In the genomic region with DNA sequence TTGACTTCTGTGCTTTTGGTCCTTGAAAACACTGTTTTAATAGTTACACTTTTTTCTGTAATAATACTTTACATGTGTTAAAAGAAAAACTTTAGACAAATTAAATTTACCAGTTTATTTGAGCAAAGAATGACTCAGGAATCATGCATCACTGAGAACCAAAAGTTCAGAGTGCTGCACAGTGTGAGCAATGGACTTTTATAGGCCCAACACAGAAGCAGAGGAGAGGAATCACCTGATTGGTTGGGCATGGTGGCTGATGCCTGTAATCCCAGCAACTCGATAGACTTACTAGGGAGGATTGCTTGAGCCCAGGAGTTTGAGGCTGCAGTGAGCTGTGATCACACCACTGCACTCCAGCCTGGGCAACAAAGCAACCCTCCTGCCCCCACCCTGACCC, we compare ENCODE assay signal across 19 cellular contexts. TPM values are rescaled to one million over a fixed set of nuclear protein-coding genes. Genes with fewer than 3 reads are reported as not detected.
"Had no signal": no experiment of that assay in that cellular context is flagged by ENCODE, and none has a peak within 500 bp of the region (broad histone marks: within the 10 kb centered on the region; RNA-seq: fewer than 3 reads in every experiment).

No MANE protein-coding gene starts in this region.

- H3K27ac ChIP-seq: colonic mucosa, esophagus squamous epithelium, ovary, stomach, thoracic aorta, upper lobe of right lung had no signal

- DNase-seq: activated CD4-positive, alpha-beta T cell treated with anti-CD3 and anti-CD28 coated beads for 4 hours; activated CD8-positive, alpha-beta T cell treated with anti-CD3 and anti-CD28 coated beads for 36 hours; activated effector memory CD4-positive, alpha-beta T cell treated with Interleukin-2 at 50 U/mL for 16 hours; activated naive CD4-positive, alpha-beta T cell treated with anti-CD3 and anti-CD28 coated beads, Interleukin-2, amount 50 U/mL, for 16 hours; activated T-cell treated with anti-CD3 and anti-CD28 coated beads, Interleukin-2, amount 50 U/mL, for 4 hours; central memory CD4-positive, alpha-beta T cell; colonic mucosa; esophagus squamous epithelium; foreskin melanocyte; left colon; midbrain; ovary; stimulated activated CD4-positive, alpha-beta T cell treated with anti-CD3 and anti-CD28 coated beads, Interleukin-1b, Interleukin-23, amount 100 ng/mL, for 48 hours; stomach; upper lobe of right lung had no signal

- H3K4me3 Mint-ChIP-seq: activated CD8-positive, alpha-beta T cell treated with anti-CD3 and anti-CD28 coated beads for 36 hours; activated T-cell treated with anti-CD3 and anti-CD28 coated beads, Interleukin-2, amount 50 U/mL, for 4 hours; T-helper 1 cell treated with Interleukin-12 subunit alpha and Interleukin-12 subunit beta and Interleukin-4 antibody, amounts not matched to agents 30 μg/mL and 1 μg/mL, for 36 hours; WTC11 had no signal

- H3K9me3 Mint-ChIP-seq: activated CD8-positive, alpha-beta T cell treated with anti-CD3 and anti-CD28 coated beads for 36 hours; activated T-cell treated with anti-CD3 and anti-CD28 coated beads, Interleukin-2, amount 50 U/mL, for 4 hours had no signal

- H3K27ac Mint-ChIP-seq: activated CD8-positive, alpha-beta T cell treated with anti-CD3 and anti-CD28 coated beads for 36 hours; T-helper 1 cell treated with Interleukin-12 subunit alpha and Interleukin-12 subunit beta and Interleukin-4 antibody, amounts not matched to agents 30 μg/mL and 1 μg/mL, for 36 hours; WTC11 had no signal

- H3K27me3 Mint-ChIP-seq: activated CD8-positive, alpha-beta T cell treated with anti-CD3 and anti-CD28 coated beads for 36 hours had no signal

RNA-seq across cellular contexts. Expression of a gene that starts 29.3 kb away (rescaled TPM):
- total RNA-seq: activated CD8-positive, alpha-beta T cell treated with anti-CD3 and anti-CD28 coated beads for 36 hours; activated T-cell treated with anti-CD3 and anti-CD28 coated beads, Interleukin-2, amount 50 U/mL, for 4 hours; left colon; myocyte; thoracic aorta; upper lobe of right lung had no signal
